Comparison of ENCODE assay signal across 19 cellular contexts in the genomic region with DNA sequence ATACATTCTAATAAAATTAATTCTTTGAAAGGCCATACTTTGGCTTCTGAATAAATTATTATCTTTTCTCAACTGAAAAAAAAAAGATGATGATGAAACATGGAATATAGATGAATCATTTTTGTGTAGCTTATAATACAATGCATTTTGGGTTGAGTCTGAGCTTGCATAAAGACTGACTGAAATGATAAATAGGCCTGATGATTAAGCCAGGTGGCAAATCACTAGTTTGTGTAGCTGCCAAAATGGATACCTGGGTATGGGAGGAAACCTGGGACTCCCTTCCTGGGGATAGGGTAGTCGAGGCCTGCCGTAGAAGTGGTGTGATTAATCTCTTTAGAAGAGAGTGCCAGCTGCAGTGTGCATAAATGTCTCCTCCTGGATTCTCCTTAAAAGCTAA.
A peak's percentile ranks its signal among the peaks of the same experiment; 100 is the strongest.
DNase-seq lines count a peak whose midpoint lies in the region; ATAC-seq and TF ChIP-seq lines count a peak whose summit lies in the region.
"Had no signal": no experiment of that assay in that cellular context is flagged by ENCODE, and none has a peak within 500 bp of the region (broad histone marks: within the 10 kb centered on the region; RNA-seq: fewer than 3 reads in every experiment).

No MANE protein-coding gene starts in this region.

- H3K27me3 ChIP-seq in breast epithelium (no peaks in the 10 kb centered on the region), WERI-Rb-1 (ENCODE audit: insufficient read depth, low read depth, severe bottlenecking) (no peaks in the 10 kb centered on the region), aorta (ENCODE audit: control insufficient read depth in 1 of 2, insufficient read depth in 2 of 2, low read length in 1 of 2) (no peaks in the 10 kb centered on the region)
- H3K27me3 ChIP-seq: right atrium auricular region had no signal

- H3K36me3 Mint-ChIP-seq in MCF 10A (ENCODE audit: insufficient read depth, unreplicated experiment), result no peaks in the 10 kb centered on the region

- H3K27me3 Mint-ChIP-seq in MCF 10A (ENCODE audit: insufficient read depth, unreplicated experiment), result no peaks in the 10 kb centered on the region
- H3K27me3 Mint-ChIP-seq: activated CD4-positive, alpha-beta T cell treated with anti-CD3 and anti-CD28 coated beads, Interleukin-2, amount 10 ng/mL, durations not matched to agents 24 days and 14 days had no signal

- 78 to 82% methylated on average over 2 of the region's 2 CpGs for WGBS in aorta, 2 donors

- no peak overlapping the region for H3K4me3 Mint-ChIP-seq in MCF 10A (ENCODE audit: unreplicated experiment)
- H3K4me3 Mint-ChIP-seq: activated CD4-positive, alpha-beta T cell treated with anti-CD3 and anti-CD28 coated beads, Interleukin-2, amount 10 ng/mL, durations not matched to agents 24 days and 14 days had no signal

- no peaks in the 10 kb centered on the region for H3K4me1 ChIP-seq in breast epithelium
- H3K4me1 ChIP-seq in aorta (ENCODE audit: control insufficient read depth in 1 of 2, insufficient read depth in 2 of 2, low read length in 2 of 2), result no peaks in the 10 kb centered on the region
- H3K4me1 ChIP-seq: lower lobe of right lung, right atrium auricular region had no signal

- peaks cover 32% of the 10 kb centered on the region for H3K4me1 Mint-ChIP-seq in MCF 10A (ENCODE audit: insufficient read depth, unreplicated experiment)
- H3K4me1 Mint-ChIP-seq: activated CD4-positive, alpha-beta T cell treated with anti-CD3 and anti-CD28 coated beads, Interleukin-2, amount 10 ng/mL, durations not matched to agents 24 days and 14 days had no signal

- ATAC-seq in HG02571 (IDR thresholded peaks at IDR 0.05; ENCODE audit: unreplicated experiment) (no peak), aorta (ENCODE audit: low FRiP score) (no peak)
- ATAC-seq: lower lobe of right lung had no signal

- H3K27ac ChIP-seq in breast epithelium (no peak overlapping the region), WERI-Rb-1 (no peak overlapping the region), aorta (ENCODE audit: low read depth in 1 of 2, low read length in 2 of 2) (no peak overlapping the region)
- H3K27ac ChIP-seq: C4-2B, lower lobe of right lung, right atrium auricular region had no signal

- DNase-seq in MCF 10A (ENCODE audit: unreplicated experiment) (peak; percentile 87), breast epithelium (ENCODE audit: low spot score in 2 of 2) (no peak), NCI-H69 (lab: John Stamatoyannopoulos, UW) (peak; percentile 98), cerebellar cortex (ENCODE audit: low spot score) (peak; percentile 35), WERI-Rb-1 (no peak), aorta (no peak)
- no peak for DNase-seq in activated naive CD4-positive, alpha-beta T cell treated with Interleukin-2 at 50 U/mL for 16 hours
- DNase-seq: ACHN; activated CD4-positive, alpha-beta T cell treated with anti-CD3 and anti-CD28 coated beads, Interleukin-2, amount 10 ng/mL, durations not matched to agents 24 days and 14 days; activated gamma-delta T cell; amniotic stem cell; GOT3; lower lobe of right lung; SIG-M5; substantia nigra; T-helper 1 cell had no signal

- H3K9me3 ChIP-seq in breast epithelium, result peaks cover 0 to 3% of the 10 kb centered on the region in 2 donors
- H3K9me3 ChIP-seq in WERI-Rb-1 (ENCODE audit: severe bottlenecking), result no peaks in the 10 kb centered on the region
- no peaks in the 10 kb centered on the region for H3K9me3 ChIP-seq in aorta (ENCODE audit: control insufficient read depth, low read length)
- H3K9me3 ChIP-seq: lower lobe of right lung, right atrium auricular region had no signal

- intact Hi-C loops in MCF 10A (cut with micrococcal nuclease) (loop anchor here (5.0 kb wide), 1 partner anchor 54 kb away; no protein-coding TSS in a partner anchor), breast epithelium (cut with DNase I; ENCODE audit: low total_unique reads) (no loop called here), aorta (cut with DNase I) (no loop called here)

- CTCF ChIA-PET in MCF 10A (lab: Yijun Ruan, JAX), result interaction anchor here (0.6 to 0.8 kb wide), 4 partner anchors 229 to 717 kb away, joined by 3 to 4 read pairs (median 3); a partner anchor contains a TSS

- no peak for TF ChIP-seq POLR2A in breast epithelium (IDR thresholded peaks at IDR 0.05)

- H3K27ac Mint-ChIP-seq in MCF 10A (ENCODE audit: low read depth, unreplicated experiment), result peak overlapping the region; percentile 33
- H3K27ac Mint-ChIP-seq: activated CD4-positive, alpha-beta T cell treated with anti-CD3 and anti-CD28 coated beads, Interleukin-2, amount 10 ng/mL, durations not matched to agents 24 days and 14 days had no signal

- H3K4me3 ChIP-seq in breast epithelium (no peak overlapping the region), WERI-Rb-1 (ENCODE audit: low read depth, low read length) (no peak overlapping the region), aorta (ENCODE audit: low read length in 2 of 2) (no peak overlapping the region)
- H3K4me3 ChIP-seq: lower lobe of right lung, right atrium auricular region had no signal

- POLR2A ChIA-PET in MCF 10A (lab: Yijun Ruan, JAX), result interaction anchor here (1.3 to 1.5 kb wide), 2 partner anchors 93 to 111 kb away, joined by 6 to 11 read pairs; no protein-coding TSS in a partner anchor

- BruUV-seq in MCF 10A (replicated peaks; lab: Mats Ljungman, UMichigan), result no TSS peak

- TF ChIP-seq CTCF in MCF 10A (IDR thresholded peaks at IDR 0.05; ENCODE audit: unreplicated experiment) (no peak), breast epithelium (IDR thresholded peaks at IDR 0.05) (no peak), WERI-Rb-1 (IDR thresholded peaks at IDR 0.05; ENCODE audit: low read depth, low read length) (no peak)

- H3K9me3 Mint-ChIP-seq in MCF 10A (ENCODE audit: unreplicated experiment), result peaks cover 7% of the 10 kb centered on the region
- H3K9me3 Mint-ChIP-seq: activated CD4-positive, alpha-beta T cell treated with anti-CD3 and anti-CD28 coated beads, Interleukin-2, amount 10 ng/mL, durations not matched to agents 24 days and 14 days had no signal

- no peaks in the 10 kb centered on the region for H3K36me3 ChIP-seq in breast epithelium
- no peaks in the 10 kb centered on the region for H3K36me3 ChIP-seq in WERI-Rb-1
- no peaks in the 10 kb centered on the region for H3K36me3 ChIP-seq in aorta (ENCODE audit: control insufficient read depth in 1 of 2, insufficient read depth in 2 of 2, low read length in 1 of 2)
- H3K36me3 ChIP-seq: lower lobe of right lung, right atrium auricular region had no signal

Comparison
In these comparisons a context has a peak if more than half of its experiments do, and no peak if none do; other contexts are left out.
1. DNase-seq: peak in MCF 10A (single experiment), NCI-H69 (single experiment) and cerebellar cortex (single experiment); none in breast epithelium (0 of 2), activated naive CD4-positive, alpha-beta T cell treated with Interleukin-2 at 50 U/mL for 16 hours (single experiment), WERI-Rb-1 (single experiment) and aorta (0 of 2).